ENCODE assay signal across 13 cellular contexts in genomic region chr15:35705885-35706590, GRCh38.
DNase-seq lines count a peak whose midpoint lies in the region; ATAC-seq, FAIRE-seq and TF ChIP-seq lines count a peak whose summit lies in the region.
"Had no signal": no experiment of that assay in that cellular context is flagged by ENCODE, and none has a peak within 500 bp of the region (broad histone marks: within the 10 kb centered on the region; RNA-seq: fewer than 3 reads in every experiment).

No MANE protein-coding gene starts in this region.

- H3K4me2 ChIP-seq in astrocyte (ENCODE audit: low read length) (peak overlapping the region; percentile 31), parathyroid adenoma (ENCODE audit: low read length) (peak overlapping the region; percentile 39)
- H3K4me2 ChIP-seq: BLaER1 treated with 17β-estradiol and CSF1 and Interleukin-3, amounts not matched to agents 10 nM and 100 nM had no signal

- H3K27me3 ChIP-seq in astrocyte (ENCODE audit: insufficient read depth, low read length): no peaks in the 10 kb centered on the region
- H3K27me3 ChIP-seq in heart left ventricle: no peaks in the 10 kb centered on the region
- H3K27me3 ChIP-seq in parathyroid adenoma (ENCODE audit: control insufficient read depth, insufficient read depth, low read length): no peaks in the 10 kb centered on the region
- no peaks in the 10 kb centered on the region for H3K27me3 ChIP-seq in MG63
- H3K27me3 ChIP-seq: BLaER1 treated with 17β-estradiol and CSF1 and Interleukin-3, amounts not matched to agents 10 nM and 100 nM had no signal

- no peaks in the 10 kb centered on the region for H3K9me3 Mint-ChIP-seq in astrocyte (ENCODE audit: unreplicated experiment)

- H3K27ac ChIP-seq in astrocyte (ENCODE audit: low read depth, low read length): peak overlapping the region; percentile 22
- H3K27ac ChIP-seq in heart left ventricle: peak overlapping the region; percentile 51 to 93 (median 78)
- H3K27ac ChIP-seq in parathyroid adenoma: peak overlapping the region; percentile 81
- H3K27ac ChIP-seq: BLaER1 treated with 17β-estradiol and CSF1 and Interleukin-3, amounts not matched to agents 10 nM and 100 nM had no signal

- FAIRE-seq in astrocyte (lab: Jason Lieb, UNC): no peak

- H3K4me1 Mint-ChIP-seq in astrocyte (ENCODE audit: low read depth, unreplicated experiment): peaks cover 19% of the 10 kb centered on the region
- H3K4me1 Mint-ChIP-seq: T-helper 17 cell had no signal

- H3K4me3 ChIP-seq in astrocyte (ENCODE audit: insufficient read depth, low read depth, low read length): no peak overlapping the region
- no peak overlapping the region for H3K4me3 ChIP-seq in heart left ventricle
- H3K4me3 ChIP-seq in parathyroid adenoma (ENCODE audit: low read depth, low read length): peak overlapping the region; percentile 9
- H3K4me3 ChIP-seq in MG63: no peak overlapping the region
- H3K4me3 ChIP-seq: BLaER1 treated with 17β-estradiol and CSF1 and Interleukin-3, amounts not matched to agents 10 nM and 100 nM had no signal

- no peaks in the 10 kb centered on the region for H3K79me2 ChIP-seq in astrocyte (ENCODE audit: insufficient read depth, low read length)
- no peaks in the 10 kb centered on the region for H3K79me2 ChIP-seq in parathyroid adenoma

- H2AFZ ChIP-seq in astrocyte (ENCODE audit: low read depth, low read length): no peak overlapping the region
- H2AFZ ChIP-seq in parathyroid adenoma: peak overlapping the region; percentile 75

- H3K27me3 Mint-ChIP-seq in astrocyte (ENCODE audit: low read depth, unreplicated experiment): no peaks in the 10 kb centered on the region
- H3K27me3 Mint-ChIP-seq: T-helper 17 cell had no signal

- TF ChIP-seq CTCF in astrocyte (IDR thresholded peaks at IDR 0.05; ENCODE audit: insufficient read depth, low read depth, low read length): no peak
- no peak for TF ChIP-seq CTCF in heart left ventricle (IDR thresholded peaks at IDR 0.05)
- no peak for TF ChIP-seq CTCF in parathyroid adenoma (IDR thresholded peaks at IDR 0.05)

- peak overlapping the region; percentile 28 for H3K4me3 Mint-ChIP-seq in astrocyte (ENCODE audit: unreplicated experiment)
- H3K4me3 Mint-ChIP-seq: T-helper 17 cell had no signal

- intact Hi-C loops in heart left ventricle (cut with DNase I): loop anchor here in 2 of 10 donors (5.0 to 10.0 kb wide), 2 partner anchors 39 to 59 kb away; no protein-coding TSS in a partner anchor

- no peaks in the 10 kb centered on the region for H4K20me1 ChIP-seq in astrocyte (ENCODE audit: insufficient read depth, low read length)
- H4K20me1 ChIP-seq: BLaER1 treated with 17β-estradiol and CSF1 and Interleukin-3, amounts not matched to agents 10 nM and 100 nM had no signal

- H3K27ac Mint-ChIP-seq in astrocyte (ENCODE audit: unreplicated experiment): peak overlapping the region; percentile 21
- H3K27ac Mint-ChIP-seq: T-helper 17 cell had no signal

- H3K9ac ChIP-seq in astrocyte (ENCODE audit: low read length) (peak overlapping the region; percentile 20), parathyroid adenoma (no peak overlapping the region)
- H3K9ac ChIP-seq: BLaER1 treated with 17β-estradiol and CSF1 and Interleukin-3, amounts not matched to agents 10 nM and 100 nM had no signal

- ATAC-seq in heart left ventricle (peak; percentile 95 to 97 (median 96)), GM21825 (IDR thresholded peaks at IDR 0.05; ENCODE audit: unreplicated experiment) (no peak)
- ATAC-seq: T-helper 17 cell had no signal

- no peaks in the 10 kb centered on the region for H3K36me3 ChIP-seq in astrocyte (ENCODE audit: insufficient read depth, low read length)
- no peaks in the 10 kb centered on the region for H3K36me3 ChIP-seq in heart left ventricle
- H3K36me3 ChIP-seq in parathyroid adenoma (ENCODE audit: control insufficient read depth, insufficient read depth, low read length): no peaks in the 10 kb centered on the region
- no peaks in the 10 kb centered on the region for H3K36me3 ChIP-seq in MG63
- H3K36me3 ChIP-seq: BLaER1 treated with 17β-estradiol and CSF1 and Interleukin-3, amounts not matched to agents 10 nM and 100 nM had no signal

- 19 to 29% (median 24%) methylated on average over 4 of the region's 4 CpGs for WGBS in heart left ventricle, 4 donors

- TF ChIP-seq POLR2A in heart left ventricle (IDR thresholded peaks at IDR 0.05): no peak

- no peaks in the 10 kb centered on the region for H3K36me3 Mint-ChIP-seq in astrocyte (ENCODE audit: low read depth, unreplicated experiment)

- peak; percentile 50 for DNase-seq in EH (ENCODE audit: low read depth)
- DNase-seq in astrocyte (ENCODE audit: low read depth): peak; percentile 78
- peak in 4 of 5 donors; percentile 50 to 54 (median 52) for DNase-seq in heart left ventricle
- DNase-seq in foreskin melanocyte: no peak
- no peak for DNase-seq in MG63
- DNase-seq in effector CD4-positive, alpha-beta T cell: no peak
- DNase-seq: NCI-H1105; stimulated activated CD4-positive, alpha-beta T cell treated with anti-CD3 and anti-CD28 coated beads, Interleukin-12 subunit alpha, Interleukin-12 subunit beta, amount 100 ng/mL, for 4 hours; stimulated activated CD8-positive, alpha-beta memory T cell treated with anti-CD3 and anti-CD28 coated beads, Interleukin-4, amount 100 ng/mL, for 48 hours; T-helper 17 cell had no signal

- H3K9me3 ChIP-seq in astrocyte (ENCODE audit: insufficient read depth, low read depth, low read length) (no peaks in the 10 kb centered on the region), heart left ventricle (no peaks in the 10 kb centered on the region), parathyroid adenoma (ENCODE audit: control insufficient read depth, low read length) (no peaks in the 10 kb centered on the region), MG63 (no peaks in the 10 kb centered on the region)
- H3K9me3 ChIP-seq: BLaER1 treated with 17β-estradiol and CSF1 and Interleukin-3, amounts not matched to agents 10 nM and 100 nM had no signal

- peaks cover 14% of the 10 kb centered on the region for H3K4me1 ChIP-seq in astrocyte (ENCODE audit: insufficient read depth, low read length)
- peaks cover 0 to 33% (median 18%) of the 10 kb centered on the region in 12 donors for H3K4me1 ChIP-seq in heart left ventricle
- H3K4me1 ChIP-seq in parathyroid adenoma: peaks cover 24% of the 10 kb centered on the region
- H3K4me1 ChIP-seq: BLaER1 treated with 17β-estradiol and CSF1 and Interleukin-3, amounts not matched to agents 10 nM and 100 nM had no signal

Comparison
In these comparisons a context has a peak if more than half of its experiments do, and no peak if none do; other contexts are left out.
1. DNase-seq: peak in EH (single experiment), astrocyte (single experiment) and heart left ventricle (4 of 5); none in foreskin melanocyte (single experiment), MG63 (single experiment) and effector CD4-positive, alpha-beta T cell (single experiment).
2. H3K27ac ChIP-seq: peak in every context shown above with its lines; median percentile 81 in parathyroid adenoma; 78 in heart left ventricle; 22 in astrocyte.